ENCODE assay signal across 8 cellular contexts in the genomic region with DNA sequence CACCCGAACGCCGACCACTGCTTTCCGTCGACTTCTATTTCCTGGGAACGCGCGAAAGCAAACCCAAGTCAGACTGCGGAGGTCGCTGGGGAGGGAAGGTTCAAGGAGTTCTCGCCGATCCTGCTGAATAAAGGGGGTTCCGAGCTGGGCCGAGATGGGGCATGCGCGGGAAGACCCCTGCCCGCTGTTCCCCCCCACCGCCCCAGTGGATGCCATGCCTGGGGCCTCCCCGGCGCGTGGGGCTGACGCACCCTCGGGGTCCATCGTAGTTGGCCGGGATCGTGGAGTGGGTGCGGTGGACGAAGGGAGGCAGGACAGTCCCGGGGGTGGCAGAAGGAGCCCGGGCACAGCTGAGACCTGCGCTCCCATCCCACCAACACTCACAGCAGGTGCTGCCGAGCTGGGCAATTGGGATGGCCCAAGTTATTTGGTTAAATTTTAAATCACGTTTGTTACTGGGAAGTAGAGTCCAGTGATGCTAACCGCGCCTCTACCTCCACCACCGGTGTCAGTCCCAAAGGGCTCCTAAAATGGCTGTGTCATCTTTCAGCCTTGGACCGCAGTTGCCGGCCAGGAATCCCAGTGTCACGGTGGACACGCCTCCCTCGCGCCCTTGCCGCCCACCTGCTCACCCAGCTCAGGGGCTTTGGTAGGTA. TPM values are rescaled to one million over a fixed set of nuclear protein-coding genes. Genes with fewer than 3 reads are reported as not detected.
A peak's percentile ranks its signal among the peaks of the same experiment; 100 is the strongest.
DNase-seq lines count a peak whose midpoint lies in the region; ATAC-seq and TF ChIP-seq lines count a peak whose summit lies in the region.

No MANE protein-coding gene starts in this region.

- ATAC-seq in GM18505 (IDR thresholded peaks at IDR 0.05; ENCODE audit: unreplicated experiment) = no peak
- no peak for ATAC-seq in WTC11
- peak; percentile 32 for ATAC-seq in Right ventricle myocardium superior (ENCODE audit: poor library complexity)
- no peak for ATAC-seq in GM19452 (IDR thresholded peaks at IDR 0.05; ENCODE audit: unreplicated experiment)
- ATAC-seq in HG03342 (IDR thresholded peaks at IDR 0.05; ENCODE audit: unreplicated experiment) = no peak
- ATAC-seq in GM18520 (IDR thresholded peaks at IDR 0.05; ENCODE audit: unreplicated experiment) = no peak

- H3K9me3 Mint-ChIP-seq in WTC11 = no peaks in the 10 kb centered on the region

- H3K9ac ChIP-seq in rectal smooth muscle tissue (ENCODE audit: low read length) = no peak overlapping the region

- H3K4me3 Mint-ChIP-seq in WTC11 = peak overlapping the region; percentile 76

- no peak overlapping the region for H3K27ac Mint-ChIP-seq in WTC11

- TF ChIP-seq CTCF in WTC11 (IDR thresholded peaks at IDR 0.05) = no peak

- intact Hi-C loops in Right ventricle myocardium superior (cut with DNase I) = no loop called here

- DNase-seq in WTC11 (ENCODE audit: low spot score) (no peak), Right ventricle myocardium superior (no peak), NCI-H187 treated with DMSO at 0.1 percent for 48 hours (lab: John Stamatoyannopoulos, UW) (no peak)

- H3K36me3 ChIP-seq in rectal smooth muscle tissue (ENCODE audit: control insufficient read depth, insufficient read depth, low read length) = peaks cover under 1% of the 10 kb centered on the region

- CTCF ChIA-PET in WTC11 (lab: Charles Lee) = interaction anchor here (1.5 kb wide), 1 partner anchor 691 kb away, joined by 3 read pairs; no protein-coding TSS in a partner anchor

- POLR2A ChIA-PET in WTC11 (lab: Charles Lee) = no interaction called here

- H3K27ac ChIP-seq in rectal smooth muscle tissue (ENCODE audit: low read depth, low read length) = no peak overlapping the region

- H3K4me3 ChIP-seq in rectal smooth muscle tissue (ENCODE audit: low read length) = peak overlapping the region; percentile 70

- H3K4me1 Mint-ChIP-seq in WTC11 = peaks cover 22% of the 10 kb centered on the region

- no peaks in the 10 kb centered on the region for H3K27me3 ChIP-seq in rectal smooth muscle tissue (ENCODE audit: control insufficient read depth, insufficient read depth, low read length)

- peak; percentile 51 for TF ChIP-seq POLR2A in GM18505 (IDR thresholded peaks at IDR 0.05; ENCODE audit: borderline replicate concordance, extremely low read depth, insufficient read depth, insufficient read length)

- no peaks in the 10 kb centered on the region for H3K4me1 ChIP-seq in rectal smooth muscle tissue (ENCODE audit: control insufficient read depth, insufficient read depth, low read length)

- no peaks in the 10 kb centered on the region for H3K36me3 Mint-ChIP-seq in WTC11

- peaks cover 63% of the 10 kb centered on the region for H3K27me3 Mint-ChIP-seq in WTC11 (ENCODE audit: low read depth)

TF ChIP-seq in WTC11, 78 proteins besides CTCF, POLR2A, EP300 and RAD21:
- TF ChIP-seq KAT7 (CRISPR knock-in tag; IDR thresholded peaks at IDR 0.05; ENCODE audit: borderline replicate concordance) = no peak
- TF ChIP-seq, protein P1, sequence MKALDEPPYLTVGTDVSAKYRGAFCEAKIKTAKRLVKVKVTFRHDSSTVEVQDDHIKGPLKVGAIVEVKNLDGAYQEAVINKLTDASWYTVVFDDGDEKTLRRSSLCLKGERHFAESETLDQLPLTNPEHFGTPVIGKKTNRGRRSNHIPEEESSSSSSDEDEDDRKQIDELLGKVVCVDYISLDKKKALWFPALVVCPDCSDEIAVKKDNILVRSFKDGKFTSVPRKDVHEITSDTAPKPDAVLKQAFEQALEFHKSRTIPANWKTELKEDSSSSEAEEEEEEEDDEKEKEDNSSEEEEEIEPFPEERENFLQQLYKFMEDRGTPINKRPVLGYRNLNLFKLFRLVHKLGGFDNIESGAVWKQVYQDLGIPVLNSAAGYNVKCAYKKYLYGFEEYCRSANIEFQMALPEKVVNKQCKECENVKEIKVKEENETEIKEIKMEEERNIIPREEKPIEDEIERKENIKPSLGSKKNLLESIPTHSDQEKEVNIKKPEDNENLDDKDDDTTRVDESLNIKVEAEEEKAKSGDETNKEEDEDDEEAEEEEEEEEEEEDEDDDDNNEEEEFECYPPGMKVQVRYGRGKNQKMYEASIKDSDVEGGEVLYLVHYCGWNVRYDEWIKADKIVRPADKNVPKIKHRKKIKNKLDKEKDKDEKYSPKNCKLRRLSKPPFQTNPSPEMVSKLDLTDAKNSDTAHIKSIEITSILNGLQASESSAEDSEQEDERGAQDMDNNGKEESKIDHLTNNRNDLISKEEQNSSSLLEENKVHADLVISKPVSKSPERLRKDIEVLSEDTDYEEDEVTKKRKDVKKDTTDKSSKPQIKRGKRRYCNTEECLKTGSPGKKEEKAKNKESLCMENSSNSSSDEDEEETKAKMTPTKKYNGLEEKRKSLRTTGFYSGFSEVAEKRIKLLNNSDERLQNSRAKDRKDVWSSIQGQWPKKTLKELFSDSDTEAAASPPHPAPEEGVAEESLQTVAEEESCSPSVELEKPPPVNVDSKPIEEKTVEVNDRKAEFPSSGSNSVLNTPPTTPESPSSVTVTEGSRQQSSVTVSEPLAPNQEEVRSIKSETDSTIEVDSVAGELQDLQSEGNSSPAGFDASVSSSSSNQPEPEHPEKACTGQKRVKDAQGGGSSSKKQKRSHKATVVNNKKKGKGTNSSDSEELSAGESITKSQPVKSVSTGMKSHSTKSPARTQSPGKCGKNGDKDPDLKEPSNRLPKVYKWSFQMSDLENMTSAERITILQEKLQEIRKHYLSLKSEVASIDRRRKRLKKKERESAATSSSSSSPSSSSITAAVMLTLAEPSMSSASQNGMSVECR (CRISPR knock-in tag; IDR thresholded peaks at IDR 0.05; ENCODE audit: borderline replicate concordance) = no peak
- TF ChIP-seq, protein P2, sequence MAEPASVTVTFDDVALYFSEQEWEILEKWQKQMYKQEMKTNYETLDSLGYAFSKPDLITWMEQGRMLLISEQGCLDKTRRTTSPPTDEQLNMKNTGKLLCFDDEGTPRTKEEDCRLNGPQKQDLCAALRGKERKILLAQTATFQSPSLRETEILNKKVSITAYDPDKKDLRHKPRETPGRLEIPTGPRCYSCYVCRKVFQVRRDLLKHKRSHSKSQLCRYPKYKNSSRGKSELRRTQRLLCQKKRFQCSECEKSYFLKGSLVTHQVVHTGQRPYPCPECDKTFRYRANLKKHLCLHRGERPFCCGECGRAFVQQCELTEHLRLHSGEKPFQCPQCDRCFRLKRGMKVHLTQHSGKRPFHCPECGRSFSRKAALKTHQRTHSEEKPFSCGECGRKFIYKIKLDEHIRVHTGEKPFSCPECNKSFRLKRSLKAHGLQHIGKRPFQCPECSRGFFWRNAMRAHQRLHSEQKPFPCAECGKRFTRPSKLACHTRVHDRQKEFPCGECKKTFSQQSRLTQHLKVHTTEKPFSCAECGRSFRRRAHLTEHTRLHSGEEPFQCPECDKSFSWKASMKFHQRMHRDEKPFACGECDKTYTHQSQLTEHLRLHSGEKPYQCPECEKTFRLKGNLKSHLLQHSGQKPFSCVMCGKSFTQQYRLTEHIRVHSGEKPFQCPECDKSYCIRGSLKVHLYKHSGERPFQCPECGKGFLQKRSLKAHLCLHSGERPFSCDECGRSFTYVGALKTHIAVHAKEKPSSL (CRISPR knock-in tag; conservative IDR thresholded peaks at IDR 0.05) = no peak
- TF ChIP-seq ZNF138 (CRISPR knock-in tag; conservative IDR thresholded peaks at IDR 0.05) = no peak
- TF ChIP-seq OVOL2 (CRISPR knock-in tag; IDR thresholded peaks at IDR 0.05; ENCODE audit: borderline replicate concordance) = no peak

RNA-seq across cellular contexts. Expression of gene MX1, which starts 0.7 kb away (rescaled TPM):
- total RNA-seq in WTC11 (2021) = 3.6 to 4.6 TPM (median 4.0 TPM) in 3 replicates
- 10.5 TPM for total RNA-seq in Right ventricle myocardium superior
